Comparison of ENCODE assay signal across 11 cellular contexts in the genomic region with DNA sequence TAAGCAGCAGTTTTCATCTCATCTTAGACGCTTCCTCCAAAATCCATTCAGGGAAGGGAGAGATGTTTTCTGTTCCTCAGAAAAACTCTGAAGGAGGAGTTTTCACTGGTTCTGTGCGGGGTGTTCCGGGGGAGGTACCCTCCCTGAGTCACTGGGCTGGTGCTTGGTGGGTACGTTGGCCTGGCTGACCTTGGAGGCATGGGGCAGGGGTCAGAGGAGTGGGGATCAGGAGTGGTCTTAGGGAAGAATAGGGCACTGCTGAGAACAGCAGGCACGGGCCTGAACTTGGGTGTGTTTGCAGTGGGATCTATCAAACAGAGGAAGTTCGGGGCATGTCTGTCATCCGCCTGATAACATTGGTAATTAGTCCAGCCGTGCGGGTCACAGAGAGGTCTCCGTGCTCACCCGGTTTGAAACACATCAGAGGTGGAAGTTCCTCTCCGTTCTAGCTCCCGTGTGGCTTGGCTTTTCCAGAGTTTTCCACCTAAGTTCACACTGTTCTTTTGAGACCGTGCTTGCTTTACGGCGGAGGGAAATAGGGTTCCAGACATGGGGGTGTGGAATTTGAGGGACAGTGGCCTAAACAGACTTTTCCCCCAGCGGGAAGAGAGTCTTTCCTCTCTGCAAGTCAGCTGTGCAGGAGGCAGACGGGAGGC. TPM values are rescaled to one million over a fixed set of nuclear protein-coding genes. Genes with fewer than 3 reads are reported as not detected.
A peak's percentile ranks its signal among the peaks of the same experiment; 100 is the strongest.
DNase-seq lines count a peak whose midpoint lies in the region; ATAC-seq and TF ChIP-seq lines count a peak whose summit lies in the region.
"Had no signal": no experiment of that assay in that cellular context is flagged by ENCODE, and none has a peak within 500 bp of the region (broad histone marks: within the 10 kb centered on the region; RNA-seq: fewer than 3 reads in every experiment).

No MANE protein-coding gene starts in this region.

- no peak for ATAC-seq in CD4-positive, alpha-beta T cell (ENCODE audit: poor library complexity)

- TF ChIP-seq CTCF in CD4-positive, alpha-beta T cell (IDR thresholded peaks at IDR 0.05): no peak
- TF ChIP-seq CTCF in SK-N-SH (IDR thresholded peaks at IDR 0.05): no peak
- no peak for TF ChIP-seq CTCF in ovary (IDR thresholded peaks at IDR 0.05)

- H3K79me2 ChIP-seq in SK-N-SH (ENCODE audit: insufficient read depth) (peaks cover 62% of the 10 kb centered on the region; the same call in 1 of the 2 replicates), Karpas-422 (ENCODE audit: low read length) (no peaks in the 10 kb centered on the region)

- intact Hi-C loops in CD4-positive, alpha-beta T cell (cut with DNase I, micrococcal nuclease): no loop called here
- intact Hi-C loops in ovary (cut with DNase I): loop anchor here (5.0 to 10.0 kb wide), 4 partner anchors 45 to 65 kb away; no protein-coding TSS in a partner anchor
- intact Hi-C loops in head of caudate nucleus (cut with DNase I): no loop called here

- no peaks in the 10 kb centered on the region for H3K36me3 Mint-ChIP-seq in CD4-positive, alpha-beta T cell (ENCODE audit: low read depth)

- H3K4me1 Mint-ChIP-seq in CD4-positive, alpha-beta T cell (ENCODE audit: low read depth): no peaks in the 10 kb centered on the region

- peak overlapping the region; percentile 93 for H3K4me2 ChIP-seq in SK-N-SH
- no peak overlapping the region for H3K4me2 ChIP-seq in Karpas-422 (ENCODE audit: low read depth, low read length, poor library complexity, severe bottlenecking)

- H3K9me2 ChIP-seq in SK-N-SH (no peaks in the 10 kb centered on the region), Karpas-422 (replicated peaks; ENCODE audit: insufficient read depth, low read length) (no peaks in the 10 kb centered on the region)

- no peaks in the 10 kb centered on the region for H3K9me3 ChIP-seq in CD4-positive, alpha-beta T cell (ENCODE audit: control insufficient read depth, low read length)
- no peaks in the 10 kb centered on the region for H3K9me3 ChIP-seq in SK-N-SH
- H3K9me3 ChIP-seq in ovary: no peaks in the 10 kb centered on the region
- no peaks in the 10 kb centered on the region for H3K9me3 ChIP-seq in Karpas-422 (ENCODE audit: low read length)

- H3K36me3 ChIP-seq in SK-N-SH (replicated peaks in 1 of 2; ENCODE audit: control insufficient read depth in 1 of 2, insufficient read depth in 2 of 2, low read length in 1 of 2) (no peaks in the 10 kb centered on the region), ovary (no peaks in the 10 kb centered on the region), Karpas-422 (ENCODE audit: insufficient read depth, low read length) (no peaks in the 10 kb centered on the region)

- peaks cover 57% of the 10 kb centered on the region for H3K27me3 ChIP-seq in CD4-positive, alpha-beta T cell (ENCODE audit: control insufficient read depth, insufficient read depth, low read length)
- H3K27me3 ChIP-seq in SK-N-SH (ENCODE audit: insufficient read depth): no peaks in the 10 kb centered on the region
- no peaks in the 10 kb centered on the region for H3K27me3 ChIP-seq in ovary
- no peaks in the 10 kb centered on the region for H3K27me3 ChIP-seq in Karpas-422 (ENCODE audit: low read length)

- TF ChIP-seq RAD21 in SK-N-SH (IDR thresholded peaks at IDR 0.05; ENCODE audit: low read length): no peak

- POLR2A ChIA-PET in CD4-positive, alpha-beta T cell (lab: Charles Lee): no interaction called here
- POLR2A ChIA-PET in SK-N-SH (lab: Yijun Ruan, JAX): interaction anchor here (0.8 to 1.5 kb wide), 3 partner anchors 9 to 30 kb away, joined by 3 to 5 read pairs (median 4); no protein-coding TSS in a partner anchor

- TF ChIP-seq EP300 in SK-N-SH (IDR thresholded peaks at IDR 0.05; ENCODE audit: borderline replicate concordance in 1 of 2, low read depth in 1 of 2, low read length in 1 of 2) (0 out of 4 replicates have a peak, but pooled peaks of 1 of the 2 experiments have one; percentile 29), ovary (IDR thresholded peaks at IDR 0.05) (no peak)

- no peak for DNase-seq in CD4-positive, alpha-beta T cell
- DNase-seq in SK-N-SH (peak; percentile 64), fibroblast of peridontal ligament (ENCODE audit: extremely low read depth) (peak; percentile 27), ovary (peak in 1 of 5 donors; percentile 44), SW 1271 (lab: John Stamatoyannopoulos, UW) (no peak), Karpas-422 (no peak), head of caudate nucleus (no peak), NCI-H2029 (lab: John Stamatoyannopoulos, UW) (no peak)
- DNase-seq: activated effector memory CD4-positive, alpha-beta T cell treated with anti-CD3 and anti-CD28 coated beads, Interleukin-2, amount 50 U/mL, for 16 hours; GF-D8; KG1 had no signal

- H3K4me3 ChIP-seq in SK-N-SH (ENCODE audit: low read depth in 2 of 2, low read length in 1 of 2) (peak overlapping the region; percentile 52 to 65), ovary (peak overlapping the region; percentile 6), Karpas-422 (ENCODE audit: low read length) (no peak overlapping the region)

- peaks cover 68% of the 10 kb centered on the region for H3K27me3 Mint-ChIP-seq in CD4-positive, alpha-beta T cell

- H3F3A ChIP-seq in SK-N-SH (replicated peaks; ENCODE audit: insufficient read depth): peaks cover 25% of the 10 kb centered on the region

- H4K20me1 ChIP-seq in SK-N-SH (ENCODE audit: insufficient read depth) (no peaks in the 10 kb centered on the region), Karpas-422 (ENCODE audit: insufficient read depth, low read depth, low read length) (no peaks in the 10 kb centered on the region; the same call in 1 of the 2 replicates)

- H3K9ac ChIP-seq in SK-N-SH: peak overlapping the region; percentile 43; the same call in 1 of the 2 replicates
- H3K9ac ChIP-seq in Karpas-422 (ENCODE audit: low read length): no peak overlapping the region

- H3K27ac Mint-ChIP-seq in CD4-positive, alpha-beta T cell: no peak overlapping the region

- peak overlapping the region; percentile 64 for H2AFZ ChIP-seq in SK-N-SH (ENCODE audit: low read depth)
- H2AFZ ChIP-seq in Karpas-422 (ENCODE audit: low read length): no peak overlapping the region

- H3K4me1 ChIP-seq in SK-N-SH (ENCODE audit: control insufficient read depth in 1 of 2, insufficient read depth in 2 of 2, low read depth in 1 of 2, low read length in 1 of 2): peaks cover 26 to 68% of the 10 kb centered on the region in 2 experiments
- H3K4me1 ChIP-seq in ovary (ENCODE audit: insufficient read depth): peaks cover 36% of the 10 kb centered on the region
- H3K4me1 ChIP-seq in Karpas-422 (ENCODE audit: low read length): peaks cover 5% of the 10 kb centered on the region

- 29% methylated on average over 17 of the region's 18 CpGs for WGBS in SK-N-SH (ENCODE audit: low lambda C conversion rate)
- WGBS in ovary, 3 donors: 6 to 23% (median 18%) methylated on average over 18 of the region's 18 CpGs

- no peaks in the 10 kb centered on the region for H3K9me3 Mint-ChIP-seq in CD4-positive, alpha-beta T cell

- H3K27ac ChIP-seq in CD4-positive, alpha-beta T cell (ENCODE audit: low read depth, low read length): no peak overlapping the region
- H3K27ac ChIP-seq in SK-N-SH (ENCODE audit: low read depth in 2 of 2, low read length in 1 of 2) (peak overlapping the region; percentile 88 to 97), ovary (peak overlapping the region; percentile 8 to 18), Karpas-422 (ENCODE audit: low read length) (no peak overlapping the region)

- no peak for TF ChIP-seq POLR2A in ovary (IDR thresholded peaks at IDR 0.05)

- CTCF ChIA-PET in CD4-positive, alpha-beta T cell (lab: Charles Lee): no interaction called here
- CTCF ChIA-PET in SK-N-SH (lab: Yijun Ruan, JAX): interaction anchor here (0.7 to 7.7 kb wide), 39 partner anchors 9 to 435 kb away, joined by 3 to 122 read pairs (median 9); partner anchors contain the start of gene CIBAR2

- peak overlapping the region; percentile 76 for H3K4me3 Mint-ChIP-seq in CD4-positive, alpha-beta T cell

TF ChIP-seq in SK-N-SH, 30 proteins besides CTCF, POLR2A, EP300 and RAD21 (continues in another document):
- TF ChIP-seq REST (IDR thresholded peaks at IDR 0.05; ENCODE audit: low read depth, low read length) (no peak), USF1 (IDR thresholded peaks at IDR 0.05; ENCODE audit: borderline replicate concordance, low read depth) (no peak), FOXM1 (IDR thresholded peaks at IDR 0.05; ENCODE audit: low read depth) (no peak)

RNA-seq across cellular contexts. Expression of gene CIBAR2, which starts 59.7 kb away (rescaled TPM):
- not detected for total RNA-seq in CD4-positive, alpha-beta T cell
- polyA plus RNA-seq in SK-N-SH (2012; rRNA removed): 0.15 and 0.24 TPM in 2 replicates
- 0.17 and 0.23 TPM in 2 replicates for polyA plus RNA-seq in SK-N-SH (2012; cell fraction: cytosol; rRNA removed)
- 0.39 and 0.51 TPM in 2 replicates for polyA plus RNA-seq in SK-N-SH (2012; cell fraction: nucleus; rRNA removed)
- 10 to 100 TPM in 1 of 7 donors, 1 to 10 TPM in 4, not detected in 2; 1.1 to 13.0 (median 1.7) TPM for total RNA-seq in ovary
- under 1 TPM in 1 of 2 donors, not detected in 1; 0.18 TPM for polyA plus RNA-seq in ovary
- total RNA-seq in Karpas-422 (2014; rRNA removed; shearing (Covaris generic); ENCODE audit: low replicate concordance): not detected in 2 replicates

Comparison
In these comparisons a context has a peak if more than half of its experiments do, and no peak if none do; other contexts are left out.
1. DNase-seq: peak in SK-N-SH (single experiment) and fibroblast of peridontal ligament (single experiment); none in CD4-positive, alpha-beta T cell (0 of 10), SW 1271 (0 of 2), Karpas-422 (single experiment), head of caudate nucleus (0 of 42) and NCI-H2029 (single experiment).
2. H3K27ac ChIP-seq: peak in SK-N-SH (2 of 2) and ovary (2 of 2); none in CD4-positive, alpha-beta T cell (single experiment) and Karpas-422 (single experiment).
3. intact Hi-C loops: an anchor here in ovary (5.0 to 10.0 kb wide); none called in CD4-positive, alpha-beta T cell and head of caudate nucleus.